22 cellular contexts compared by ENCODE assay signal in genomic region chr6:144186817-144187625, GRCh38.
"Had no signal": no experiment of that assay in that cellular context is flagged by ENCODE, and none has a peak within 500 bp of the region (broad histone marks: within the 10 kb centered on the region; RNA-seq: fewer than 3 reads in every experiment).

No MANE protein-coding gene starts in this region.

- H3K9me3 Mint-ChIP-seq: immature natural killer cell had no signal

- H3K4me3 Mint-ChIP-seq: immature natural killer cell; naive thymus-derived CD4-positive, alpha-beta T cell; nephron progenitor cell; stimulated activated naive B cell treated with anti-CD40 and anti-IgM and Interleukin-4, amounts not matched to agents 10 μg/mL and 1 μg/mL and 100 μg/mL, for 72 hours; stimulated activated naive CD8-positive, alpha-beta T cell treated with anti-CD3 and anti-CD28 coated beads, Interleukin-15, amount 100 ng/mL, for 72 hours had no signal

- H3K9me3 ChIP-seq: esophagus squamous epithelium, thoracic aorta, transverse colon had no signal

- H3K27me3 ChIP-seq: esophagus squamous epithelium, neutrophil, spleen, transverse colon had no signal

- H3K4me1 ChIP-seq: gastroesophageal sphincter, transverse colon had no signal

- ATAC-seq: gastroesophageal sphincter; left cardiac atrium; left ventricle myocardium superior; naive thymus-derived CD4-positive, alpha-beta T cell; sciatic nerve; stimulated activated naive B cell treated with anti-CD40 and anti-IgM and Interleukin-4, amounts not matched to agents 10 μg/mL and 1 μg/mL and 100 μg/mL, for 72 hours; stimulated activated naive CD8-positive, alpha-beta T cell treated with anti-CD3 and anti-CD28 coated beads, Interleukin-15, amount 100 ng/mL, for 72 hours had no signal

- DNase-seq: cerebellar nuclear complex; dermis blood vessel endothelial cell; esophagus squamous epithelium; foreskin fibroblast; immature natural killer cell; left cardiac atrium; left ventricle myocardium superior; mesendoderm; naive thymus-derived CD4-positive, alpha-beta T cell; nephron progenitor cell; spleen; stimulated activated CD4-positive, alpha-beta T cell treated with anti-CD3 and anti-CD28 coated beads, Interleukin-15, amount 100 ng/mL, for 24 hours; stimulated activated CD4-positive, alpha-beta T cell treated with anti-CD3 and anti-CD28 coated beads, Interleukin-1b, Interleukin-23, amount 100 ng/mL, for 48 hours; stimulated activated CD4-positive, alpha-beta T cell treated with anti-CD3 and anti-CD28 coated beads, Interleukin-4, amount 100 ng/mL, for 4 hours; stimulated activated naive B cell treated with anti-CD40 and anti-IgM and Interleukin-4, amounts not matched to agents 10 μg/mL and 1 μg/mL and 100 μg/mL, for 72 hours; stimulated activated naive CD8-positive, alpha-beta T cell treated with anti-CD3 and anti-CD28 coated beads, Interleukin-15, amount 100 ng/mL, for 72 hours; transverse colon had no signal

- H3K27ac Mint-ChIP-seq: immature natural killer cell; naive thymus-derived CD4-positive, alpha-beta T cell; nephron progenitor cell; stimulated activated naive B cell treated with anti-CD40 and anti-IgM and Interleukin-4, amounts not matched to agents 10 μg/mL and 1 μg/mL and 100 μg/mL, for 72 hours; stimulated activated naive CD8-positive, alpha-beta T cell treated with anti-CD3 and anti-CD28 coated beads, Interleukin-15, amount 100 ng/mL, for 72 hours had no signal

- H3K4me3 ChIP-seq: esophagus squamous epithelium, gastroesophageal sphincter, lung, spleen, thoracic aorta, transverse colon had no signal

- H3K36me3 ChIP-seq: thoracic aorta, transverse colon had no signal

- H3K27me3 Mint-ChIP-seq: naive thymus-derived CD4-positive, alpha-beta T cell; stimulated activated naive B cell treated with anti-CD40 and anti-IgM and Interleukin-4, amounts not matched to agents 10 μg/mL and 1 μg/mL and 100 μg/mL, for 72 hours; stimulated activated naive CD8-positive, alpha-beta T cell treated with anti-CD3 and anti-CD28 coated beads, Interleukin-15, amount 100 ng/mL, for 72 hours had no signal

- H3K27ac ChIP-seq: esophagus squamous epithelium, gastroesophageal sphincter, neutrophil, spleen, thoracic aorta, transverse colon had no signal
